In genomic region chr9:104868303-104868686, GRCh38 we compare ENCODE assay signal across 10 cellular contexts. TPM values are rescaled to one million over a fixed set of nuclear protein-coding genes. Genes with fewer than 3 reads are reported as not detected.
DNase-seq lines count a peak whose midpoint lies in the region; ATAC-seq and TF ChIP-seq lines count a peak whose summit lies in the region.
"Had no signal": no experiment of that assay in that cellular context is flagged by ENCODE, and none has a peak within 500 bp of the region (broad histone marks: within the 10 kb centered on the region; RNA-seq: fewer than 3 reads in every experiment).

No MANE protein-coding gene starts in this region.

- H3K4me1 Mint-ChIP-seq in activated naive CD4-positive, alpha-beta T cell treated with anti-CD3 and anti-CD28 coated beads for 36 hours (ENCODE audit: low read depth) = peaks cover 19% of the 10 kb centered on the region

- peak; percentile 33 for ATAC-seq in GM21737 (IDR thresholded peaks at IDR 0.05; ENCODE audit: unreplicated experiment)
- peak; percentile 15 for ATAC-seq in body of pancreas
- ATAC-seq in GM19397 (IDR thresholded peaks at IDR 0.05; ENCODE audit: unreplicated experiment) = no peak
- ATAC-seq: naive thymus-derived CD8-positive, alpha-beta T cell had no signal

- H3K4me1 ChIP-seq in body of pancreas = peaks cover 18% of the 10 kb centered on the region
- peaks cover 14 to 79% (median 59%) of the 10 kb centered on the region in 4 donors for H3K4me1 ChIP-seq in liver (ENCODE audit: control insufficient read depth in 4 of 4, insufficient read depth in 4 of 4, low read length in 3 of 4)
- peaks cover 58 to 89% (median 81%) of the 10 kb centered on the region in 3 donors for H3K4me1 ChIP-seq in skeletal muscle tissue (ENCODE audit: control insufficient read depth in 3 of 3, insufficient read depth in 3 of 3, low read length in 3 of 3)

- H3K27ac ChIP-seq in body of pancreas (peak overlapping the region in 2 of 4 donors; percentile 38 to 57), liver (ENCODE audit: low read depth in 1 of 2, low read length in 2 of 2) (peak overlapping the region; percentile 72 to 81), skeletal muscle tissue (ENCODE audit: low read depth, low read length) (peak overlapping the region; percentile 96)

- DNase-seq in body of pancreas (peak in 1 of 4 donors; percentile 14), DMS153 treated with DMSO at 0.1 percent for 48 hours (lab: John Stamatoyannopoulos, UW; ENCODE audit: unreplicated experiment) (no peak)
- DNase-seq in activated naive CD4-positive, alpha-beta T cell treated with anti-CD3 and anti-CD28 coated beads for 36 hours = no peak
- no peak for DNase-seq in stimulated activated CD4-positive, alpha-beta T cell treated with anti-CD3 and anti-CD28 coated beads, Interleukin-4, amount 100 ng/mL, for 4 hours
- DNase-seq: CD4-positive, alpha-beta memory T cell; naive thymus-derived CD8-positive, alpha-beta T cell had no signal

- WGBS in body of pancreas, 2 donors = 74 to 81% methylated on average over 8 of the region's 8 CpGs
- WGBS in liver = 21% methylated on average over 8 of the region's 8 CpGs

- no peaks in the 10 kb centered on the region for H3K27me3 Mint-ChIP-seq in activated naive CD4-positive, alpha-beta T cell treated with anti-CD3 and anti-CD28 coated beads for 36 hours (ENCODE audit: low read depth)
- H3K27me3 Mint-ChIP-seq: CD4-positive, alpha-beta memory T cell; naive thymus-derived CD8-positive, alpha-beta T cell had no signal

- H3K4me3 ChIP-seq in body of pancreas = no peak overlapping the region
- H3K4me3 ChIP-seq in liver (ENCODE audit: low read depth in 1 of 3, low read length in 3 of 3) = no peak overlapping the region
- peak overlapping the region; percentile 33 to 46 (median 37) for H3K4me3 ChIP-seq in skeletal muscle tissue (ENCODE audit: low read length in 3 of 3)

- TF ChIP-seq CTCF in body of pancreas (IDR thresholded peaks at IDR 0.05) (no peak), liver (IDR thresholded peaks at IDR 0.05; ENCODE audit: low read depth, low read length, missing input control) (no peak)

- no peak overlapping the region for H3K4me3 Mint-ChIP-seq in activated naive CD4-positive, alpha-beta T cell treated with anti-CD3 and anti-CD28 coated beads for 36 hours
- H3K4me3 Mint-ChIP-seq: CD4-positive, alpha-beta memory T cell had no signal

- intact Hi-C loops in body of pancreas (cut with DNase I) = loop anchor here (10.0 kb wide), 1 partner anchor 547 kb away; no protein-coding TSS in a partner anchor
- intact Hi-C loops in activated naive CD4-positive, alpha-beta T cell treated with anti-CD3 and anti-CD28 coated beads for 36 hours (cut with micrococcal nuclease) = no loop called here

- no peak for TF ChIP-seq POLR2A in body of pancreas (IDR thresholded peaks at IDR 0.05)

- no peaks in the 10 kb centered on the region for H3K27me3 ChIP-seq in body of pancreas
- H3K27me3 ChIP-seq in liver (ENCODE audit: control insufficient read depth in 4 of 4, insufficient read depth in 4 of 4, low read length in 3 of 4) = no peaks in the 10 kb centered on the region
- no peaks in the 10 kb centered on the region for H3K27me3 ChIP-seq in skeletal muscle tissue (ENCODE audit: control insufficient read depth in 3 of 3, insufficient read depth in 3 of 3, low read length in 3 of 3)

- H3K36me3 Mint-ChIP-seq in activated naive CD4-positive, alpha-beta T cell treated with anti-CD3 and anti-CD28 coated beads for 36 hours (ENCODE audit: low read depth) = peaks cover 18% of the 10 kb centered on the region

- peak; percentile 32 to 39 for TF ChIP-seq RAD21 in liver (IDR thresholded peaks at IDR 0.05)

- H3K9me3 Mint-ChIP-seq in activated naive CD4-positive, alpha-beta T cell treated with anti-CD3 and anti-CD28 coated beads for 36 hours = no peaks in the 10 kb centered on the region
- H3K9me3 Mint-ChIP-seq: naive thymus-derived CD8-positive, alpha-beta T cell had no signal

- H3K36me3 ChIP-seq in body of pancreas (replicated peaks in 1 of 2; ENCODE audit: insufficient read depth in 1 of 2, low read depth in 2 of 2) (no peaks in the 10 kb centered on the region), liver (ENCODE audit: control insufficient read depth in 4 of 4, insufficient read depth in 3 of 4, low read depth in 1 of 4, low read length in 3 of 4) (peaks cover 1 to 49% (median 28%) of the 10 kb centered on the region in 4 donors), skeletal muscle tissue (ENCODE audit: control insufficient read depth in 3 of 3, insufficient read depth in 3 of 3, low read length in 3 of 3) (peaks cover 2 to 48% (median 21%) of the 10 kb centered on the region in 3 donors)

- H3K9ac ChIP-seq in liver (ENCODE audit: low read depth in 1 of 2, low read length in 2 of 2) = no peak overlapping the region
- peak overlapping the region; percentile 47 to 76 (median 70) for H3K9ac ChIP-seq in skeletal muscle tissue (ENCODE audit: low read depth in 1 of 3, low read length in 3 of 3)

- no peak overlapping the region for H3K27ac Mint-ChIP-seq in activated naive CD4-positive, alpha-beta T cell treated with anti-CD3 and anti-CD28 coated beads for 36 hours
- H3K27ac Mint-ChIP-seq: CD4-positive, alpha-beta memory T cell had no signal

- H3K9me3 ChIP-seq in body of pancreas = no peaks in the 10 kb centered on the region
- H3K9me3 ChIP-seq in liver (ENCODE audit: control insufficient read depth in 4 of 4, low read length in 3 of 4) = no peaks in the 10 kb centered on the region
- no peaks in the 10 kb centered on the region for H3K9me3 ChIP-seq in skeletal muscle tissue (ENCODE audit: control insufficient read depth in 3 of 3, low read length in 3 of 3)

- CTCF ChIA-PET in activated naive CD4-positive, alpha-beta T cell treated with anti-CD3 and anti-CD28 coated beads for 36 hours (lab: Charles Lee) = interaction anchor here (0.9 to 1.1 kb wide), 2 partner anchors 55 to 547 kb away, joined by 3 read pairs; no protein-coding TSS in a partner anchor

TF ChIP-seq in liver, 16 proteins besides CTCF, POLR2A, EP300 and RAD21 (continues in another document):
- peak; percentile 62 for TF ChIP-seq NR2F2 (IDR thresholded peaks at IDR 0.05)
- TF ChIP-seq SP1 (IDR thresholded peaks at IDR 0.05) = peak; percentile 73
- TF ChIP-seq GABPA (IDR thresholded peaks at IDR 0.05 in 1 of 2, conservative IDR thresholded peaks at IDR 0.05 in 1 of 2) = no peak
- TF ChIP-seq MAX (IDR thresholded peaks at IDR 0.05) = no peak
- TF ChIP-seq FOXA1 (IDR thresholded peaks at IDR 0.05) = no peak
- peak; percentile 93 to 95 for TF ChIP-seq RXRA (IDR thresholded peaks at IDR 0.05)
- peak; percentile 28 for TF ChIP-seq FOXA2 (IDR thresholded peaks at IDR 0.05)
- no peak for TF ChIP-seq ATF3 (IDR thresholded peaks at IDR 0.05)
- TF ChIP-seq YY1 (IDR thresholded peaks at IDR 0.05) = peak; percentile 41
- no peak for TF ChIP-seq HNF4G (IDR thresholded peaks at IDR 0.05)
- TF ChIP-seq EGR1 (IDR thresholded peaks at IDR 0.05; ENCODE audit: low read depth in 2 of 2) = no peak
- no peak for TF ChIP-seq TAF1 (conservative IDR thresholded peaks at IDR 0.05)
- peak; percentile 19 for TF ChIP-seq REST (IDR thresholded peaks at IDR 0.05)
- TF ChIP-seq HNF4A (conservative IDR thresholded peaks at IDR 0.05) = peak; percentile 62 to 73

RNA-seq across cellular contexts. Expression of gene ABCA1, which starts 59.7 kb away (rescaled TPM):
- total RNA-seq in body of pancreas = 10 to 100 TPM; 18.1 to 18.9 TPM
- total RNA-seq in liver = 100 to 1,000 TPM in 1 of 2 donors, 10 to 100 TPM in 1; 83.9 to 223 TPM
- 10 to 100 TPM; 15.4 to 42.0 TPM for polyA plus RNA-seq in liver
- total RNA-seq in skeletal muscle tissue = 33.9 TPM
- total RNA-seq in activated naive CD4-positive, alpha-beta T cell treated with anti-CD3 and anti-CD28 coated beads for 36 hours = 10 to 100 TPM; 31.3 to 31.5 TPM

Comparison
In these comparisons a context has a peak if more than half of its experiments do, and no peak if none do; other contexts are left out.
1. H3K4me3 ChIP-seq: peak in skeletal muscle tissue (3 of 3); none in body of pancreas (0 of 2) and liver (0 of 3).
2. H3K9ac ChIP-seq: peak in skeletal muscle tissue (3 of 3); none in liver (0 of 2).